8 cellular contexts compared by ENCODE assay signal in the genomic region with DNA sequence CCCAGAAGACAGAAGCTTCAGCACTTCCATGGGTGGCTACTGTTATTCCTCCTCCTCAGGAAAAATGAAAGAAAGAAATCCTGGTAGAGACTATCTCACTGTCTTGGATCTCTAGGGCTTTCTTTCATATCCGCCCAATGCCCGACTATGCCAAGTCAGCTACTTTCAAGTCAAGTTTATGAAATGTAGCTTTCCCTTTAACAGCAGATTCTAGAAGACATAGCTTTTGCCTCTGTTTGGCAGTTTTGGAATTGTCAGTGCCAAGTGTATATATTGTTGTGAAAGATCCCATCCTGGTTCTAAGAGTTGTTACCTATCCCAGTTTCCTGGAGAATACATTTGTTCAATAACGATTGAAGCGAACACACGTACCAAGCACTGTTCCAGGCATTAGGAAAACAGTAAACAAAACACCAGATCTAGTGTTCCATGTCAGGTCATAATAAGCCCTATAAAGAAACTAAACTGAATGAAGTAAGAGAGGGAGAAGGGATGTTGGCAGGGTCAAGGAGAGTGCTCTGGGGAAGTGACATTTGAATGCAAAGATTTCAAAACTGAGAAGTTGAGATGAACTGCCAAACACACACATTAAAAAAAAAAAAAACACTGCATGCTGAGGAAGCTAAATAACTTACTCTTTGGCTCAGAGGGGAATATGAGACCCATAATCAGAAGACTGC. TPM values are rescaled to one million over a fixed set of nuclear protein-coding genes. Genes with fewer than 3 reads are reported as not detected.
DNase-seq lines count a peak whose midpoint lies in the region; ATAC-seq, FAIRE-seq and TF ChIP-seq lines count a peak whose summit lies in the region.

No MANE protein-coding gene starts in this region.

- H3K4me1 ChIP-seq in skeletal muscle tissue (ENCODE audit: control insufficient read depth in 3 of 3, insufficient read depth in 3 of 3, low read length in 3 of 3) = no peaks in the 10 kb centered on the region

- DNase-seq in GM19239 (ENCODE audit: insufficient read length, low spot score) (no peak), epithelial cell of proximal tubule (ENCODE audit: low read depth) (no peak), NCI-H526 (lab: John Stamatoyannopoulos, UW) (no peak), GM10266 (ENCODE audit: extremely low spot score) (no peak), HCEC 1CT (no peak)
- no peak for DNase-seq in stimulated activated naive CD4-positive, alpha-beta T cell treated with Interleukin-2 at 50 U/mL for 16 hours (lab: John Stamatoyannopoulos, UW)

- no peaks in the 10 kb centered on the region for H3K36me3 ChIP-seq in skeletal muscle tissue (ENCODE audit: control insufficient read depth in 3 of 3, insufficient read depth in 3 of 3, low read length in 3 of 3)

- H3K9ac ChIP-seq in skeletal muscle tissue (ENCODE audit: low read depth in 1 of 3, low read length in 3 of 3) = peak overlapping the region in 1 of 3 donors; percentile 5

- peaks cover 0 to 3% (median 0%) of the 10 kb centered on the region in 3 donors for H3K9me3 ChIP-seq in skeletal muscle tissue (ENCODE audit: control insufficient read depth in 3 of 3, low read length in 3 of 3)

- no peak overlapping the region for H3K27ac ChIP-seq in skeletal muscle tissue (ENCODE audit: low read depth, low read length)

- TF ChIP-seq CTCF in epithelial cell of proximal tubule (conservative IDR thresholded peaks at IDR 0.05; ENCODE audit: low read depth, low read length) (no peak), GM10266 (IDR thresholded peaks at IDR 0.05; ENCODE audit: control insufficient read depth, insufficient read depth, low read depth, missing control alignments) (no peak)

- H3K4me3 ChIP-seq in epithelial cell of proximal tubule (ENCODE audit: low read depth, low read length) = peak overlapping the region; percentile 45
- H3K4me3 ChIP-seq in skeletal muscle tissue (ENCODE audit: low read length in 3 of 3) = peak overlapping the region; percentile 27 to 54 (median 45)

- H3K27me3 ChIP-seq in skeletal muscle tissue (ENCODE audit: control insufficient read depth in 3 of 3, insufficient read depth in 3 of 3, low read length in 3 of 3) = peaks cover 0 to 3% (median 0%) of the 10 kb centered on the region in 3 donors

- peak; percentile 90 for FAIRE-seq in GM19239 (lab: Jason Lieb, UNC)

- peak; percentile 16 for ATAC-seq in HG03045 (IDR thresholded peaks at IDR 0.05; ENCODE audit: unreplicated experiment)

RNA-seq across cellular contexts. Expression of gene ENAM, which starts 14.5 kb away (rescaled TPM):
- total RNA-seq in epithelial cell of proximal tubule = 0.14 and 0.23 TPM in 2 replicates
- 2.1 TPM for total RNA-seq in skeletal muscle tissue

RNA-seq across cellular contexts. Expression of gene AMBN, which starts 22.0 kb away (rescaled TPM):
- total RNA-seq in epithelial cell of proximal tubule (not detected in 2 replicates), skeletal muscle tissue (not detected)

RNA-seq across cellular contexts. Expression of gene JCHAIN, which starts 52.3 kb away (rescaled TPM):
- total RNA-seq in epithelial cell of proximal tubule (0.29 TPM in 1 of 2 replicates, not detected in the other), skeletal muscle tissue (2.1 TPM)
